2 cellular contexts compared by ENCODE assay signal in the genomic region with DNA sequence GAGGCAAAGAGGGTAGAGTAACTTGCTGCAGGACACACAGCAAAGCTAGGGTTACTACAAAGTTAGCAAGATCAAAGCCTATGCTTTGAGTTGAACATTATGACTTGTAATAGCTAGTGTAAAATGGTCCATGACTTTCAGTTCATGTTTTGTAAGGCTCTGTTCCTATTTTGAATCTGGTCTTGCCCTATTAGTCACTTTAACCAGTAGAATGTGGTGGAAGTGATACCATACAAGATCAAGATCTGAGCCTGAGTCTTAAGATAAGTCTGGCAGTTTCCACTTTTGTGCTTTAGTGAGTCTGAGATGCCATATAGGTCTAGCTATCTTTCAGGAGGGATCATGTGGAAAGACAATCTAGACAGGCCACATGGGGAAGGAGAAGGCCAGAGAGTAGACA.
TF ChIP-seq lines count a peak whose summit lies in the region.

No MANE protein-coding gene starts in this region.

TF ChIP-seq in HCT116, 20 proteins besides CTCF, POLR2A, EP300 and RAD21 (continued from another document):
- TF ChIP-seq, protein P1, sequence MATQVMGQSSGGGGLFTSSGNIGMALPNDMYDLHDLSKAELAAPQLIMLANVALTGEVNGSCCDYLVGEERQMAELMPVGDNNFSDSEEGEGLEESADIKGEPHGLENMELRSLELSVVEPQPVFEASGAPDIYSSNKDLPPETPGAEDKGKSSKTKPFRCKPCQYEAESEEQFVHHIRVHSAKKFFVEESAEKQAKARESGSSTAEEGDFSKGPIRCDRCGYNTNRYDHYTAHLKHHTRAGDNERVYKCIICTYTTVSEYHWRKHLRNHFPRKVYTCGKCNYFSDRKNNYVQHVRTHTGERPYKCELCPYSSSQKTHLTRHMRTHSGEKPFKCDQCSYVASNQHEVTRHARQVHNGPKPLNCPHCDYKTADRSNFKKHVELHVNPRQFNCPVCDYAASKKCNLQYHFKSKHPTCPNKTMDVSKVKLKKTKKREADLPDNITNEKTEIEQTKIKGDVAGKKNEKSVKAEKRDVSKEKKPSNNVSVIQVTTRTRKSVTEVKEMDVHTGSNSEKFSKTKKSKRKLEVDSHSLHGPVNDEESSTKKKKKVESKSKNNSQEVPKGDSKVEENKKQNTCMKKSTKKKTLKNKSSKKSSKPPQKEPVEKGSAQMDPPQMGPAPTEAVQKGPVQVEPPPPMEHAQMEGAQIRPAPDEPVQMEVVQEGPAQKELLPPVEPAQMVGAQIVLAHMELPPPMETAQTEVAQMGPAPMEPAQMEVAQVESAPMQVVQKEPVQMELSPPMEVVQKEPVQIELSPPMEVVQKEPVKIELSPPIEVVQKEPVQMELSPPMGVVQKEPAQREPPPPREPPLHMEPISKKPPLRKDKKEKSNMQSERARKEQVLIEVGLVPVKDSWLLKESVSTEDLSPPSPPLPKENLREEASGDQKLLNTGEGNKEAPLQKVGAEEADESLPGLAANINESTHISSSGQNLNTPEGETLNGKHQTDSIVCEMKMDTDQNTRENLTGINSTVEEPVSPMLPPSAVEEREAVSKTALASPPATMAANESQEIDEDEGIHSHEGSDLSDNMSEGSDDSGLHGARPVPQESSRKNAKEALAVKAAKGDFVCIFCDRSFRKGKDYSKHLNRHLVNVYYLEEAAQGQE (IDR thresholded peaks at IDR 0.05; ENCODE audit: low read depth): no peak
- no peak for TF ChIP-seq ELF1 (IDR thresholded peaks at IDR 0.05; ENCODE audit: borderline replicate concordance, low read depth)
- TF ChIP-seq, protein P2, sequence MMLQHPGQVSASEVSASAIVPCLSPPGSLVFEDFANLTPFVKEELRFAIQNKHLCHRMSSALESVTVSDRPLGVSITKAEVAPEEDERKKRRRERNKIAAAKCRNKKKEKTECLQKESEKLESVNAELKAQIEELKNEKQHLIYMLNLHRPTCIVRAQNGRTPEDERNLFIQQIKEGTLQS (IDR thresholded peaks at IDR 0.05): no peak
- no peak for TF ChIP-seq JUND (IDR thresholded peaks at IDR 0.05)
- TF ChIP-seq ZFX (IDR thresholded peaks at IDR 0.05): no peak
- no peak for TF ChIP-seq POLR2AphosphoS5 (IDR thresholded peaks at IDR 0.05; ENCODE audit: low read depth, low read length)
- TF ChIP-seq EZH2phosphoT487 (IDR thresholded peaks at IDR 0.05; ENCODE audit: borderline replicate concordance): no peak
- no peak for TF ChIP-seq SP1 (IDR thresholded peaks at IDR 0.05; ENCODE audit: low read depth)
- TF ChIP-seq TCF7L2 (IDR thresholded peaks at IDR 0.05; ENCODE audit: borderline replicate concordance, extremely low read depth, insufficient read depth, insufficient read length): no peak
- TF ChIP-seq SIN3A (IDR thresholded peaks at IDR 0.05; ENCODE audit: low read depth): no peak
- TF ChIP-seq SRF (IDR thresholded peaks at IDR 0.05; ENCODE audit: low read depth): no peak

TF ChIP-seq in GM12878, 131 proteins besides CTCF, POLR2A, EP300 and RAD21 (continued from another document and continues in another):
- TF ChIP-seq ETV6 (conservative IDR thresholded peaks at IDR 0.05 in 1 of 2, IDR thresholded peaks at IDR 0.05 in 1 of 2; ENCODE audit: borderline replicate concordance in 1 of 2, low read depth in 1 of 2) (peak in 1 of 2 experiments; percentile 65; a peak in 1 of 4 replicates), SPI1 (IDR thresholded peaks at IDR 0.05; ENCODE audit: borderline replicate concordance, insufficient read depth, low read depth, low read length) (peak; percentile 92), SP1 (IDR thresholded peaks at IDR 0.05; ENCODE audit: low read depth, low read length) (no peak), MTA3 (IDR thresholded peaks at IDR 0.05; ENCODE audit: borderline replicate concordance, low read length) (no peak), GABPA (IDR thresholded peaks at IDR 0.05; ENCODE audit: low read depth) (0 out of 2 replicates have a peak, but pooled peaks have one; percentile 34), ZNF217 (IDR thresholded peaks at IDR 0.05) (no peak), HCFC1 (IDR thresholded peaks at IDR 0.05; ENCODE audit: low read length) (no peak), RBBP5 (conservative IDR thresholded peaks at IDR 0.05) (no peak), CBX5 (IDR thresholded peaks at IDR 0.05; ENCODE audit: low read depth) (no peak), EZH2 (IDR thresholded peaks at IDR 0.05; ENCODE audit: borderline replicate concordance, control insufficient read depth, low read depth, low read length) (no peak), KAT2A (conservative IDR thresholded peaks at IDR 0.05; ENCODE audit: control insufficient read depth, low read depth, low read length) (no peak), ASH2L (IDR thresholded peaks at IDR 0.05; ENCODE audit: borderline replicate concordance, low read depth) (no peak), RFX5 (IDR thresholded peaks at IDR 0.05; ENCODE audit: low read depth, low read length) (no peak), RAD51 (IDR thresholded peaks at IDR 0.05) (no peak), CBFB (IDR thresholded peaks at IDR 0.05; ENCODE audit: low read depth) (no peak), SMAD5 (IDR thresholded peaks at IDR 0.05; ENCODE audit: low read depth) (no peak), TBL1XR1 (IDR thresholded peaks at IDR 0.05; ENCODE audit: low read depth, low read length) (no peak), MTA2 (IDR thresholded peaks at IDR 0.05; ENCODE audit: low read depth) (peak; percentile 80; the same call in 1 of the 2 replicates), PML (IDR thresholded peaks at IDR 0.05; ENCODE audit: low read length) (0 out of 2 replicates have a peak, but pooled peaks have one; percentile 29), MXI1 (IDR thresholded peaks at IDR 0.05; ENCODE audit: low read depth, low read length) (no peak), MEF2B (IDR thresholded peaks at IDR 0.05; ENCODE audit: partially characterized antibody, poor library complexity, severe bottlenecking) (peak; percentile 78), YY1 (IDR thresholded peaks at IDR 0.05; ENCODE audit: low read depth, low read length) (no peak), PAX5 (IDR thresholded peaks at IDR 0.05; ENCODE audit: borderline replicate concordance, low read depth, low read length) (no peak), RB1 (IDR thresholded peaks at IDR 0.05; ENCODE audit: borderline replicate concordance) (no peak), CREB1 (IDR thresholded peaks at IDR 0.05; ENCODE audit: low read depth) (0 out of 2 replicates have a peak, but pooled peaks have one; percentile 22), POLR2AphosphoS5 (IDR thresholded peaks at IDR 0.05; ENCODE audit: low read length) (no peak), ATF7 (IDR thresholded peaks at IDR 0.05; ENCODE audit: low read depth) (no peak), FOXK2 (IDR thresholded peaks at IDR 0.05) (no peak), SIN3A (IDR thresholded peaks at IDR 0.05; ENCODE audit: low read depth, low read length) (no peak), SIX5 (IDR thresholded peaks at IDR 0.05; ENCODE audit: low read depth, low read length, severe bottlenecking) (no peak), ESRRA (IDR thresholded peaks at IDR 0.05; ENCODE audit: low read length) (no peak), GATAD2B (conservative IDR thresholded peaks at IDR 0.05; ENCODE audit: low read depth) (no peak)
- TF ChIP-seq, protein P3, sequence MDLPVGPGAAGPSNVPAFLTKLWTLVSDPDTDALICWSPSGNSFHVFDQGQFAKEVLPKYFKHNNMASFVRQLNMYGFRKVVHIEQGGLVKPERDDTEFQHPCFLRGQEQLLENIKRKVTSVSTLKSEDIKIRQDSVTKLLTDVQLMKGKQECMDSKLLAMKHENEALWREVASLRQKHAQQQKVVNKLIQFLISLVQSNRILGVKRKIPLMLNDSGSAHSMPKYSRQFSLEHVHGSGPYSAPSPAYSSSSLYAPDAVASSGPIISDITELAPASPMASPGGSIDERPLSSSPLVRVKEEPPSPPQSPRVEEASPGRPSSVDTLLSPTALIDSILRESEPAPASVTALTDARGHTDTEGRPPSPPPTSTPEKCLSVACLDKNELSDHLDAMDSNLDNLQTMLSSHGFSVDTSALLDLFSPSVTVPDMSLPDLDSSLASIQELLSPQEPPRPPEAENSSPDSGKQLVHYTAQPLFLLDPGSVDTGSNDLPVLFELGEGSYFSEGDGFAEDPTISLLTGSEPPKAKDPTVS (IDR thresholded peaks at IDR 0.05; ENCODE audit: low read depth, low read length): no peak
- TF ChIP-seq, protein P4, sequence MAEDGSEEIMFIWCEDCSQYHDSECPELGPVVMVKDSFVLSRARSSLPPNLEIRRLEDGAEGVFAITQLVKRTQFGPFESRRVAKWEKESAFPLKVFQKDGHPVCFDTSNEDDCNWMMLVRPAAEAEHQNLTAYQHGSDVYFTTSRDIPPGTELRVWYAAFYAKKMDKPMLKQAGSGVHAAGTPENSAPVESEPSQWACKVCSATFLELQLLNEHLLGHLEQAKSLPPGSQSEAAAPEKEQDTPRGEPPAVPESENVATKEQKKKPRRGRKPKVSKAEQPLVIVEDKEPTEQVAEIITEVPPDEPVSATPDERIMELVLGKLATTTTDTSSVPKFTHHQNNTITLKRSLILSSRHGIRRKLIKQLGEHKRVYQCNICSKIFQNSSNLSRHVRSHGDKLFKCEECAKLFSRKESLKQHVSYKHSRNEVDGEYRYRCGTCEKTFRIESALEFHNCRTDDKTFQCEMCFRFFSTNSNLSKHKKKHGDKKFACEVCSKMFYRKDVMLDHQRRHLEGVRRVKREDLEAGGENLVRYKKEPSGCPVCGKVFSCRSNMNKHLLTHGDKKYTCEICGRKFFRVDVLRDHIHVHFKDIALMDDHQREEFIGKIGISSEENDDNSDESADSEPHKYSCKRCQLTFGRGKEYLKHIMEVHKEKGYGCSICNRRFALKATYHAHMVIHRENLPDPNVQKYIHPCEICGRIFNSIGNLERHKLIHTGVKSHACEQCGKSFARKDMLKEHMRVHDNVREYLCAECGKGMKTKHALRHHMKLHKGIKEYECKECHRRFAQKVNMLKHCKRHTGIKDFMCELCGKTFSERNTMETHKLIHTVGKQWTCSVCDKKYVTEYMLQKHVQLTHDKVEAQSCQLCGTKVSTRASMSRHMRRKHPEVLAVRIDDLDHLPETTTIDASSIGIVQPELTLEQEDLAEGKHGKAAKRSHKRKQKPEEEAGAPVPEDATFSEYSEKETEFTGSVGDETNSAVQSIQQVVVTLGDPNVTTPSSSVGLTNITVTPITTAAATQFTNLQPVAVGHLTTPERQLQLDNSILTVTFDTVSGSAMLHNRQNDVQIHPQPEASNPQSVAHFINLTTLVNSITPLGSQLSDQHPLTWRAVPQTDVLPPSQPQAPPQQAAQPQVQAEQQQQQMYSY (CRISPR knock-in tag; IDR thresholded peaks at IDR 0.05): no peak
- TF ChIP-seq, protein P5, sequence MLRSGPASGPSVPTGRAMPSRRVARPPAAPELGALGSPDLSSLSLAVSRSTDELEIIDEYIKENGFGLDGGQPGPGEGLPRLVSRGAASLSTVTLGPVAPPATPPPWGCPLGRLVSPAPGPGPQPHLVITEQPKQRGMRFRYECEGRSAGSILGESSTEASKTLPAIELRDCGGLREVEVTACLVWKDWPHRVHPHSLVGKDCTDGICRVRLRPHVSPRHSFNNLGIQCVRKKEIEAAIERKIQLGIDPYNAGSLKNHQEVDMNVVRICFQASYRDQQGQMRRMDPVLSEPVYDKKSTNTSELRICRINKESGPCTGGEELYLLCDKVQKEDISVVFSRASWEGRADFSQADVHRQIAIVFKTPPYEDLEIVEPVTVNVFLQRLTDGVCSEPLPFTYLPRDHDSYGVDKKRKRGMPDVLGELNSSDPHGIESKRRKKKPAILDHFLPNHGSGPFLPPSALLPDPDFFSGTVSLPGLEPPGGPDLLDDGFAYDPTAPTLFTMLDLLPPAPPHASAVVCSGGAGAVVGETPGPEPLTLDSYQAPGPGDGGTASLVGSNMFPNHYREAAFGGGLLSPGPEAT (IDR thresholded peaks at IDR 0.05; ENCODE audit: low read depth): no peak
- TF ChIP-seq, protein P6, sequence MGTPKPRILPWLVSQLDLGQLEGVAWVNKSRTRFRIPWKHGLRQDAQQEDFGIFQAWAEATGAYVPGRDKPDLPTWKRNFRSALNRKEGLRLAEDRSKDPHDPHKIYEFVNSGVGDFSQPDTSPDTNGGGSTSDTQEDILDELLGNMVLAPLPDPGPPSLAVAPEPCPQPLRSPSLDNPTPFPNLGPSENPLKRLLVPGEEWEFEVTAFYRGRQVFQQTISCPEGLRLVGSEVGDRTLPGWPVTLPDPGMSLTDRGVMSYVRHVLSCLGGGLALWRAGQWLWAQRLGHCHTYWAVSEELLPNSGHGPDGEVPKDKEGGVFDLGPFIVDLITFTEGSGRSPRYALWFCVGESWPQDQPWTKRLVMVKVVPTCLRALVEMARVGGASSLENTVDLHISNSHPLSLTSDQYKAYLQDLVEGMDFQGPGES (IDR thresholded peaks at IDR 0.05): no peak
- TF ChIP-seq, protein P7, sequence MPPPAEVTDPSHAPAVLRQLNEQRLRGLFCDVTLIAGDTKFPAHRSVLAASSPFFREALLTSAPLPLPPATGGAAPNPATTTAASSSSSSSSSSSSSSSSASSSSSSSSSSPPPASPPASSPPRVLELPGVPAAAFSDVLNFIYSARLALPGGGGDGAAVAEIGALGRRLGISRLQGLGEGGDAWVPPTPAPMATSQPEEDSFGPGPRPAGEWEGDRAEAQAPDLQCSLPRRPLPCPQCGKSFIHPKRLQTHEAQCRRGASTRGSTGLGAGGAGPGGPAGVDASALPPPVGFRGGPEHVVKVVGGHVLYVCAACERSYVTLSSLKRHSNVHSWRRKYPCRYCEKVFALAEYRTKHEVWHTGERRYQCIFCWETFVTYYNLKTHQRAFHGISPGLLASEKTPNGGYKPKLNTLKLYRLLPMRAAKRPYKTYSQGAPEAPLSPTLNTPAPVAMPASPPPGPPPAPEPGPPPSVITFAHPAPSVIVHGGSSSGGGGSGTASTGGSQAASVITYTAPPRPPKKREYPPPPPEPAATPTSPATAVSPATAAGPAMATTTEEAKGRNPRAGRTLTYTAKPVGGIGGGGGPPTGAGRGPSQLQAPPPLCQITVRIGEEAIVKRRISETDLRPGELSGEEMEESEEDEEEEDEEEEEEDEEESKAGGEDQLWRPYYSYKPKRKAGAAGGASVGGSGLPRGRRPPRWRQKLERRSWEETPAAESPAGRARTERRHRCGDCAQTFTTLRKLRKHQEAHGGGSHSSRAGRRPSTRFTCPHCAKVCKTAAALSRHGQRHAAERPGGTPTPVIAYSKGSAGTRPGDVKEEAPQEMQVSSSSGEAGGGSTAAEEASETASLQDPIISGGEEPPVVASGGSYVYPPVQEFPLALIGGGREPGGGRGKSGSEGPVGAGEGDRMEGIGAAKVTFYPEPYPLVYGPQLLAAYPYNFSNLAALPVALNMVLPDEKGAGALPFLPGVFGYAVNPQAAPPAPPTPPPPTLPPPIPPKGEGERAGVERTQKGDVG (CRISPR knock-in tag; IDR thresholded peaks at IDR 0.05): no peak
- TF ChIP-seq, protein P8, sequence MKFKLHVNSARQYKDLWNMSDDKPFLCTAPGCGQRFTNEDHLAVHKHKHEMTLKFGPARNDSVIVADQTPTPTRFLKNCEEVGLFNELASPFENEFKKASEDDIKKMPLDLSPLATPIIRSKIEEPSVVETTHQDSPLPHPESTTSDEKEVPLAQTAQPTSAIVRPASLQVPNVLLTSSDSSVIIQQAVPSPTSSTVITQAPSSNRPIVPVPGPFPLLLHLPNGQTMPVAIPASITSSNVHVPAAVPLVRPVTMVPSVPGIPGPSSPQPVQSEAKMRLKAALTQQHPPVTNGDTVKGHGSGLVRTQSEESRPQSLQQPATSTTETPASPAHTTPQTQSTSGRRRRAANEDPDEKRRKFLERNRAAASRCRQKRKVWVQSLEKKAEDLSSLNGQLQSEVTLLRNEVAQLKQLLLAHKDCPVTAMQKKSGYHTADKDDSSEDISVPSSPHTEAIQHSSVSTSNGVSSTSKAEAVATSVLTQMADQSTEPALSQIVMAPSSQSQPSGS (IDR thresholded peaks at IDR 0.05; ENCODE audit: low read length): peak; percentile 82
- TF ChIP-seq, protein P9, sequence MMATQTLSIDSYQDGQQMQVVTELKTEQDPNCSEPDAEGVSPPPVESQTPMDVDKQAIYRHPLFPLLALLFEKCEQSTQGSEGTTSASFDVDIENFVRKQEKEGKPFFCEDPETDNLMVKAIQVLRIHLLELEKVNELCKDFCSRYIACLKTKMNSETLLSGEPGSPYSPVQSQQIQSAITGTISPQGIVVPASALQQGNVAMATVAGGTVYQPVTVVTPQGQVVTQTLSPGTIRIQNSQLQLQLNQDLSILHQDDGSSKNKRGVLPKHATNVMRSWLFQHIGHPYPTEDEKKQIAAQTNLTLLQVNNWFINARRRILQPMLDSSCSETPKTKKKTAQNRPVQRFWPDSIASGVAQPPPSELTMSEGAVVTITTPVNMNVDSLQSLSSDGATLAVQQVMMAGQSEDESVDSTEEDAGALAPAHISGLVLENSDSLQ (IDR thresholded peaks at IDR 0.05): no peak
